Comparison of ENCODE assay signal across 15 cellular contexts in the genomic region with DNA sequence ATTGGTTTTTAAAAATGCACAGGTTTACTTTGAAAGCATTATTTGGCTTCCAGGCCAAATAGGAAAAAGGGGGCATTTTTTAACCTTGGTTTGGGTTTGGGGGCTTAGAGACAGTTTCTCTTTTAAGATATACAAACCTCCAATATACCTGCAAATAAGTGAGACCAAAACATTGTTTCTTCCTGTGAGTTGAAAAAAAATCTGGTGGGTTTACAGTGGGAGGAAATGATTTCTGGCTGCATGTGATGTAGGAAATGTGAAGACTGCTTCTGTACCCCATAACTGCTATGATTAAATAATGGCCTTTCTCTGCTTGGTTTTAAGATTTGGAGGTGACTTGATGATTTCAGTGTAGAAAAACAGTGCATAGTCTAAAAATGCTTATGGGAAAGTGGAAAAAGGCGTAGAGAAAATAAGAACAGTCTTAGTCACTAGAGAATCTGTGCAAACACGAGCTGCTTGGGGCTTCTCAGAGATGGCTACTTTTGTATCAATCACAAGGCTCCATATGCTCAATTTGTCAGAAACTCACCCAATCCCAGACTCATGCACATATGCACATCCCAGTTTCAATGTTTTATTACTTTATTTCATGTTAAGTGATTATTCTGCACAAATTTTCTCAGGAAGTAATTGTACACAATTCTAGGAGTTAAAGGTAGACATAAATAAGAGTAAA. TPM values are rescaled to one million over a fixed set of nuclear protein-coding genes. Genes with fewer than 3 reads are reported as not detected.
DNase-seq lines count a peak whose midpoint lies in the region; ATAC-seq and TF ChIP-seq lines count a peak whose summit lies in the region.
"Had no signal": no experiment of that assay in that cellular context is flagged by ENCODE, and none has a peak within 500 bp of the region (broad histone marks: within the 10 kb centered on the region; RNA-seq: fewer than 3 reads in every experiment).

No MANE protein-coding gene starts in this region.

- peak overlapping the region; percentile 6 for H3K4me3 Mint-ChIP-seq in activated CD4-positive, alpha-beta T cell treated with anti-CD3 and anti-CD28 coated beads, Interleukin-2, amount 10 ng/mL, durations not matched to agents 24 days and 14 days
- H3K4me3 Mint-ChIP-seq in CD4-positive, alpha-beta T cell: no peak overlapping the region
- no peak overlapping the region for H3K4me3 Mint-ChIP-seq in activated T-helper 17 cell treated with anti-CD3 and anti-CD28 coated beads, Interleukin-2, amount 50 U/mL, for 72 hours
- peak overlapping the region in 8 of 10 donors; percentile 15 to 71 (median 60) for H3K4me3 Mint-ChIP-seq in naive thymus-derived CD4-positive, alpha-beta T cell

- no peaks in the 10 kb centered on the region for H3K27me3 ChIP-seq in CD4-positive, alpha-beta T cell (ENCODE audit: control insufficient read depth, insufficient read depth, low read length)
- H3K27me3 ChIP-seq in naive thymus-derived CD4-positive, alpha-beta T cell (ENCODE audit: control insufficient read depth in 2 of 2, insufficient read depth in 2 of 2, low read length in 2 of 2): no peaks in the 10 kb centered on the region
- H3K27me3 ChIP-seq: BLaER1 had no signal

- peaks cover 17 to 55% of the 10 kb centered on the region in 2 donors for H3K4me1 ChIP-seq in naive thymus-derived CD4-positive, alpha-beta T cell (ENCODE audit: control insufficient read depth in 2 of 2, insufficient read depth in 2 of 2, low read length in 2 of 2)
- H3K4me1 ChIP-seq: Caco-2 had no signal

- no peaks in the 10 kb centered on the region for H3K27me3 Mint-ChIP-seq in activated CD4-positive, alpha-beta T cell treated with anti-CD3 and anti-CD28 coated beads, Interleukin-2, amount 10 ng/mL, durations not matched to agents 24 days and 14 days
- no peaks in the 10 kb centered on the region for H3K27me3 Mint-ChIP-seq in CD4-positive, alpha-beta T cell
- no peaks in the 10 kb centered on the region for H3K27me3 Mint-ChIP-seq in activated T-helper 17 cell treated with anti-CD3 and anti-CD28 coated beads, Interleukin-2, amount 50 U/mL, for 72 hours
- no peaks in the 10 kb centered on the region for H3K27me3 Mint-ChIP-seq in naive thymus-derived CD4-positive, alpha-beta T cell

- CTCF ChIA-PET in CD4-positive, alpha-beta T cell (lab: Charles Lee): interaction anchor here (1.2 to 5.0 kb wide), 8 partner anchors 10 to 156 kb away, joined by 3 to 55 read pairs (median 11); partner anchors contain the start of gene PRKCQ
- CTCF ChIA-PET in naive thymus-derived CD4-positive, alpha-beta T cell (lab: Charles Lee): interaction anchor here (0.6 to 13.4 kb wide), 22 partner anchors 9 to 187 kb away, joined by 3 to 206 read pairs (median 4); partner anchors contain the start of gene PRKCQ

- ATAC-seq in CD4-positive, alpha-beta T cell (ENCODE audit: poor library complexity): no peak
- no peak for ATAC-seq in activated T-helper 17 cell treated with anti-CD3 and anti-CD28 coated beads, Interleukin-2, amount 50 U/mL, for 72 hours (replicated peaks)
- ATAC-seq in naive thymus-derived CD4-positive, alpha-beta T cell: no peak
- no peak for ATAC-seq in HG03442 (IDR thresholded peaks at IDR 0.05; ENCODE audit: unreplicated experiment)

- H3K9me3 ChIP-seq in CD4-positive, alpha-beta T cell (ENCODE audit: control insufficient read depth, low read length): no peaks in the 10 kb centered on the region
- no peaks in the 10 kb centered on the region for H3K9me3 ChIP-seq in naive thymus-derived CD4-positive, alpha-beta T cell (ENCODE audit: control insufficient read depth in 2 of 3, low read length in 3 of 3)
- H3K9me3 ChIP-seq: Caco-2 had no signal

- intact Hi-C loops in activated CD4-positive, alpha-beta T cell treated with anti-CD3 and anti-CD28 coated beads, Interleukin-2, amount 10 ng/mL, durations not matched to agents 24 days and 14 days (cut with micrococcal nuclease): no loop called here
- intact Hi-C loops in CD4-positive, alpha-beta T cell (cut with DNase I, micrococcal nuclease): loop anchor here in 1 of 2 experiments (2.0 to 5.0 kb wide), 4 partner anchors 85 to 185 kb away; no protein-coding TSS in a partner anchor
- intact Hi-C loops in naive thymus-derived CD4-positive, alpha-beta T cell (cut with micrococcal nuclease): no loop called here

- H3K27ac Mint-ChIP-seq in activated CD4-positive, alpha-beta T cell treated with anti-CD3 and anti-CD28 coated beads, Interleukin-2, amount 10 ng/mL, durations not matched to agents 24 days and 14 days: peak overlapping the region; percentile 20
- peak overlapping the region; percentile 83 for H3K27ac Mint-ChIP-seq in CD4-positive, alpha-beta T cell
- peak overlapping the region; percentile 47 for H3K27ac Mint-ChIP-seq in activated T-helper 17 cell treated with anti-CD3 and anti-CD28 coated beads, Interleukin-2, amount 50 U/mL, for 72 hours
- peak overlapping the region in 8 of 9 donors; percentile 60 to 99 (median 86) for H3K27ac Mint-ChIP-seq in naive thymus-derived CD4-positive, alpha-beta T cell

- H3K9me3 Mint-ChIP-seq in activated CD4-positive, alpha-beta T cell treated with anti-CD3 and anti-CD28 coated beads, Interleukin-2, amount 10 ng/mL, durations not matched to agents 24 days and 14 days: peaks cover 20% of the 10 kb centered on the region
- H3K9me3 Mint-ChIP-seq in CD4-positive, alpha-beta T cell: no peaks in the 10 kb centered on the region
- peaks cover 9% of the 10 kb centered on the region for H3K9me3 Mint-ChIP-seq in activated T-helper 17 cell treated with anti-CD3 and anti-CD28 coated beads, Interleukin-2, amount 50 U/mL, for 72 hours
- peaks cover 0 to 4% (median 1%) of the 10 kb centered on the region in 11 donors for H3K9me3 Mint-ChIP-seq in naive thymus-derived CD4-positive, alpha-beta T cell

- no peak overlapping the region for H3K27ac ChIP-seq in CD4-positive, alpha-beta T cell (ENCODE audit: low read depth, low read length)
- peak overlapping the region; percentile 63 for H3K27ac ChIP-seq in naive thymus-derived CD4-positive, alpha-beta T cell (ENCODE audit: low read depth, low read length)
- H3K27ac ChIP-seq: BLaER1, HL-60 had no signal

- DNase-seq in activated CD4-positive, alpha-beta T cell treated with anti-CD3 and anti-CD28 coated beads, Interleukin-2, amount 10 ng/mL, durations not matched to agents 24 days and 14 days: no peak
- DNase-seq in activated CD4-positive, alpha-beta T cell treated with anti-CD3 and anti-CD28 coated beads, Interleukin-2, amount 50 U/mL, for 1 hour: no peak
- DNase-seq in CD4-positive, alpha-beta T cell: no peak
- peak in 1 of 9 donors; percentile 24 for DNase-seq in naive thymus-derived CD4-positive, alpha-beta T cell
- DNase-seq in NCI-H2171 treated with DMSO at 0.1 percent for 48 hours (lab: John Stamatoyannopoulos, UW) (no peak), NCI-H1048 (lab: John Stamatoyannopoulos, UW) (no peak)
- DNase-seq: 8988T, Caco-2, NCI-H146, NCI-H2081 treated with DMSO at 0.1 percent for 48 hours, NCI-H226 had no signal

- H3K36me3 Mint-ChIP-seq in activated CD4-positive, alpha-beta T cell treated with anti-CD3 and anti-CD28 coated beads, Interleukin-2, amount 10 ng/mL, durations not matched to agents 24 days and 14 days (ENCODE audit: low read depth): peaks cover 51% of the 10 kb centered on the region
- H3K36me3 Mint-ChIP-seq in CD4-positive, alpha-beta T cell (ENCODE audit: low read depth): peaks cover 30% of the 10 kb centered on the region
- H3K36me3 Mint-ChIP-seq in activated T-helper 17 cell treated with anti-CD3 and anti-CD28 coated beads, Interleukin-2, amount 50 U/mL, for 72 hours (ENCODE audit: low read depth): peaks cover 18% of the 10 kb centered on the region
- peaks cover 4 to 55% (median 30%) of the 10 kb centered on the region in 5 donors for H3K36me3 Mint-ChIP-seq in naive thymus-derived CD4-positive, alpha-beta T cell

- TF ChIP-seq CTCF in CD4-positive, alpha-beta T cell (IDR thresholded peaks at IDR 0.05): no peak

- peaks cover 0 to 5% (median 0%) of the 10 kb centered on the region in 3 experiments for H3K36me3 ChIP-seq in naive thymus-derived CD4-positive, alpha-beta T cell (ENCODE audit: control insufficient read depth in 2 of 3, insufficient read depth in 3 of 3, low read length in 3 of 3)
- H3K36me3 ChIP-seq: BLaER1 had no signal

- no peak overlapping the region for H3K4me3 ChIP-seq in naive thymus-derived CD4-positive, alpha-beta T cell (ENCODE audit: low read length)
- H3K4me3 ChIP-seq: BLaER1 had no signal

- POLR2A ChIA-PET in CD4-positive, alpha-beta T cell (lab: Charles Lee): interaction anchor here (0.6 to 9.5 kb wide), 7 partner anchors 12 to 129 kb away, joined by 3 to 104 read pairs (median 3); partner anchors contain the start of gene PRKCQ
- POLR2A ChIA-PET in naive thymus-derived CD4-positive, alpha-beta T cell (lab: Charles Lee): interaction anchor here (0.8 to 16.1 kb wide), 14 partner anchors 8 to 134 kb away, joined by 3 to 378 read pairs (median 4); partner anchors contain the start of gene PRKCQ

- peaks cover 67% of the 10 kb centered on the region for H3K4me1 Mint-ChIP-seq in activated CD4-positive, alpha-beta T cell treated with anti-CD3 and anti-CD28 coated beads, Interleukin-2, amount 10 ng/mL, durations not matched to agents 24 days and 14 days
- H3K4me1 Mint-ChIP-seq in CD4-positive, alpha-beta T cell (ENCODE audit: low read depth): peaks cover 80% of the 10 kb centered on the region
- peaks cover 41% of the 10 kb centered on the region for H3K4me1 Mint-ChIP-seq in activated T-helper 17 cell treated with anti-CD3 and anti-CD28 coated beads, Interleukin-2, amount 50 U/mL, for 72 hours
- peaks cover 36 to 93% (median 86%) of the 10 kb centered on the region in 7 donors for H3K4me1 Mint-ChIP-seq in naive thymus-derived CD4-positive, alpha-beta T cell

RNA-seq across cellular contexts. Expression of gene PRKCQ, which starts 22.1 kb away (rescaled TPM):
- total RNA-seq in activated CD4-positive, alpha-beta T cell treated with anti-CD3 and anti-CD28 coated beads, Interleukin-2, amount 10 ng/mL, durations not matched to agents 24 days and 14 days: 36.0 TPM in 2 replicates
- total RNA-seq in CD4-positive, alpha-beta T cell: 10 to 100 TPM; 43.4 to 43.9 TPM
- total RNA-seq in activated T-helper 17 cell treated with anti-CD3 and anti-CD28 coated beads, Interleukin-2, amount 50 U/mL, for 72 hours: 10 to 100 TPM; 35.3 to 37.8 TPM
- 10 to 100 TPM; 45.9 to 68.3 (median 65.8) TPM for total RNA-seq in naive thymus-derived CD4-positive, alpha-beta T cell
- polyA plus RNA-seq in naive thymus-derived CD4-positive, alpha-beta T cell: 10 to 100 TPM; 44.3 to 74.5 TPM

Comparison
In these comparisons a context has a peak if more than half of its experiments do, and no peak if none do; other contexts are left out.
1. H3K27ac Mint-ChIP-seq: peak in every context shown above with its lines; median percentile 86 in naive thymus-derived CD4-positive, alpha-beta T cell; 83 in CD4-positive, alpha-beta T cell; 47 in activated T-helper 17 cell treated with anti-CD3 and anti-CD28 coated beads, Interleukin-2, amount 50 U/mL, for 72 hours; 20 in activated CD4-positive, alpha-beta T cell treated with anti-CD3 and anti-CD28 coated beads, Interleukin-2, amount 10 ng/mL, durations not matched to agents 24 days and 14 days.
2. H3K4me3 Mint-ChIP-seq: peak in activated CD4-positive, alpha-beta T cell treated with anti-CD3 and anti-CD28 coated beads, Interleukin-2, amount 10 ng/mL, durations not matched to agents 24 days and 14 days (single experiment) and naive thymus-derived CD4-positive, alpha-beta T cell (8 of 10); none in CD4-positive, alpha-beta T cell (single experiment) and activated T-helper 17 cell treated with anti-CD3 and anti-CD28 coated beads, Interleukin-2, amount 50 U/mL, for 72 hours (single experiment).